8 cellular contexts compared by ENCODE assay signal in the genomic region with DNA sequence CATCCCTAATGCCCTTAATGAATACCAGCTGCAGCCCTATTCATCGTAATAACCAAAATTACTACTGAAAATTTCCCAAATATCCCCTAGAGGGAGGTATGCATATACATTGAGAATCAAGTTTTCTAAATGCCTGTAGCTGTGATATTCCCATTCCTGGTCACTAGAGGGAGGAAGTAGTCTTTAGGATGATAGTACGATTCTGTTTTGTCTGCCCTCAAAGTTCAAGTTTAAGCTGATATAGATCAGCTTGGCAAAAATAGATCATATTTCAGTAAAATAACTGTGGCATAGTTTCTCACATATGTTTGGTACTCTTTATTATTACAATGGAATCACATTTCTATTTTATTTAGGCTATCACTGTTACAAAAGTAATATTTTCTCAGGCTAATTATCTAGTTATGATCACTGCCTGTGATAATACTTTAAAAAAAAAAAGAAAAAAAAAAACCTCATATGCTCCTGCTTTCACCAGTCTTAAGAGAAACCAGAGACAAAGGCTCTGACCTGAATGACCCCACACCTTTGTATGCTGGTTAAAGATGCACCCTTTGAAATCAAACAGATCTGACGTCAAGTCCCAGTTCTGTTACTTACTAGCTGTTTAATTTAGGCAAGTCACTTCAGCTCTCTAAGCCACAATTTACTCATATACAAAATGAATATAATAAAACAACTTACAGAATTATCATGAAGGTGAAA. TPM values are rescaled to one million over a fixed set of nuclear protein-coding genes. Genes with fewer than 3 reads are reported as not detected.
DNase-seq lines count a peak whose midpoint lies in the region; ATAC-seq and TF ChIP-seq lines count a peak whose summit lies in the region.

No MANE protein-coding gene starts in this region.

- H3K27ac ChIP-seq in CD8-positive, alpha-beta T cell (ENCODE audit: low read depth, low read length): no peak overlapping the region
- H3K27ac ChIP-seq in sigmoid colon: no peak overlapping the region

- peak overlapping the region; percentile 9 for H3K27ac Mint-ChIP-seq in CD8-positive, alpha-beta T cell

- TF ChIP-seq POLR2A in sigmoid colon (IDR thresholded peaks at IDR 0.05): no peak

- peaks cover 54% of the 10 kb centered on the region for H3K36me3 Mint-ChIP-seq in CD8-positive, alpha-beta T cell

- CTCF ChIA-PET in CD8-positive, alpha-beta T cell (lab: Charles Lee): interaction anchor here (0.7 to 3.4 kb wide), 8 partner anchors 10 to 302 kb away, joined by 3 to 15 read pairs (median 6); a partner anchor contains a TSS

- H3K4me3 ChIP-seq in CD8-positive, alpha-beta T cell (ENCODE audit: low read depth, low read length): no peak overlapping the region
- H3K4me3 ChIP-seq in WI38 (ENCODE audit: low read depth, low read length) (no peak overlapping the region), sigmoid colon (no peak overlapping the region)

- no peak for TF ChIP-seq EP300 in sigmoid colon (IDR thresholded peaks at IDR 0.05)

- no peak overlapping the region for H3K4me3 Mint-ChIP-seq in CD8-positive, alpha-beta T cell

- peak; percentile 82 for TF ChIP-seq CTCF in CD8-positive, alpha-beta T cell (IDR thresholded peaks at IDR 0.05)
- peak; percentile 68; the same call in 1 of the 2 replicates for TF ChIP-seq CTCF in WI38 (IDR thresholded peaks at IDR 0.05; ENCODE audit: low read depth, low read length)
- peak; percentile 37 to 74 (median 64) for TF ChIP-seq CTCF in sigmoid colon (IDR thresholded peaks at IDR 0.05)

- WGBS in sigmoid colon, 2 donors: 31 to 33% methylated on average over 3 of the region's 3 CpGs

- intact Hi-C loops in CD8-positive, alpha-beta T cell (cut with DNase I, micrococcal nuclease): loop anchor here (1.0 to 5.0 kb wide), 4 partner anchors 11 to 264 kb away; a partner anchor contains a TSS
- intact Hi-C loops in sigmoid colon (cut with DNase I): no loop called here

- no peaks in the 10 kb centered on the region for H3K27me3 Mint-ChIP-seq in CD8-positive, alpha-beta T cell (ENCODE audit: low read depth)

- peaks cover 3% of the 10 kb centered on the region for H3K9me3 Mint-ChIP-seq in CD8-positive, alpha-beta T cell

- DNase-seq in CD8-positive, alpha-beta T cell: no peak
- peak; percentile 84 for DNase-seq in NCI-H2107 treated with DMSO at 0.1 percent for 48 hours (lab: John Stamatoyannopoulos, UW; ENCODE audit: unreplicated experiment)
- DNase-seq in glomerular endothelial cell (ENCODE audit: extremely low read depth, low read depth, low spot score): peak; percentile 76
- DNase-seq in sigmoid colon: no peak
- DNase-seq in ecto neural progenitor cell (ENCODE audit: low spot score): no peak

- H3K9me3 ChIP-seq in CD8-positive, alpha-beta T cell (ENCODE audit: low read length): no peaks in the 10 kb centered on the region
- H3K9me3 ChIP-seq in sigmoid colon: no peaks in the 10 kb centered on the region

- POLR2A ChIA-PET in CD8-positive, alpha-beta T cell (lab: Charles Lee): interaction anchor here (0.7 to 3.8 kb wide), 3 partner anchors 10 to 302 kb away, joined by 3 to 36 read pairs (median 8); a partner anchor contains a TSS

- peaks cover 6% of the 10 kb centered on the region for H3K36me3 ChIP-seq in CD8-positive, alpha-beta T cell (ENCODE audit: insufficient read depth, low read length)
- peaks cover 0 to 9% (median 6%) of the 10 kb centered on the region in 4 donors for H3K36me3 ChIP-seq in sigmoid colon

- peaks cover 17% of the 10 kb centered on the region for H3K4me1 ChIP-seq in CD8-positive, alpha-beta T cell (ENCODE audit: insufficient read depth, low read length)
- peaks cover 0 to 6% (median 0%) of the 10 kb centered on the region in 4 donors for H3K4me1 ChIP-seq in sigmoid colon

- no peaks in the 10 kb centered on the region for H3K27me3 ChIP-seq in CD8-positive, alpha-beta T cell (ENCODE audit: insufficient read depth, low read length)
- H3K27me3 ChIP-seq in sigmoid colon: no peaks in the 10 kb centered on the region

- H3K4me1 Mint-ChIP-seq in CD8-positive, alpha-beta T cell (ENCODE audit: low read depth): peaks cover 42% of the 10 kb centered on the region

- peak; percentile 82 for ATAC-seq in CD8-positive, alpha-beta T cell
- ATAC-seq in GM18873 (IDR thresholded peaks at IDR 0.05; ENCODE audit: low FRiP score, unreplicated experiment) (peak; percentile 73), HG03064 (IDR thresholded peaks at IDR 0.05; ENCODE audit: low read depth, unreplicated experiment) (peak; percentile 64)

RNA-seq across cellular contexts. Expression of a gene that starts 11.0 kb away (rescaled TPM):
- 100 to 1,000 TPM; 247 to 248 TPM for total RNA-seq in CD8-positive, alpha-beta T cell
- total RNA-seq in glomerular endothelial cell (47.1 and 55.9 TPM in 2 replicates), sigmoid colon (10 to 100 TPM; 52.8 to 79.6 (median 65.8) TPM)
- 10 to 100 TPM; 24.6 to 39.0 (median 30.1) TPM for polyA plus RNA-seq in sigmoid colon

RNA-seq across cellular contexts. Expression of a gene that starts 14.9 kb away (rescaled TPM):
- total RNA-seq in CD8-positive, alpha-beta T cell: 10 to 100 TPM; 51.0 to 51.6 TPM
- total RNA-seq in glomerular endothelial cell: 14.4 and 16.2 TPM in 2 replicates
- 10 to 100 TPM; 15.1 to 18.5 (median 15.5) TPM for total RNA-seq in sigmoid colon
- 10 to 100 TPM in 1 of 3 donors, 1 to 10 TPM in 2; 3.0 to 10.4 (median 4.2) TPM for polyA plus RNA-seq in sigmoid colon

Comparison
In these comparisons a context has a peak if more than half of its experiments do, and no peak if none do; other contexts are left out.
1. DNase-seq: peak in NCI-H2107 treated with DMSO at 0.1 percent for 48 hours (single experiment) and glomerular endothelial cell (single experiment); none in CD8-positive, alpha-beta T cell (0 of 7), sigmoid colon (single experiment) and ecto neural progenitor cell (single experiment).
2. Peak in every context shown above with its lines, with median percentiles within 50 percentile points of each other: ATAC-seq and CTCF ChIP-seq.